In genomic region chr6:3278691-3279090, GRCh38 we compare ENCODE assay signal across 19 cellular contexts. TPM values are rescaled to one million over a fixed set of nuclear protein-coding genes. Genes with fewer than 3 reads are reported as not detected.
"Had no signal": no experiment of that assay in that cellular context is flagged by ENCODE, and none has a peak within 500 bp of the region (broad histone marks: within the 10 kb centered on the region; RNA-seq: fewer than 3 reads in every experiment).

No MANE protein-coding gene starts in this region.

- H3K27me3 Mint-ChIP-seq: memory B cell; natural killer cell treated with Interleukin-12 subunit alpha and Interleukin-12 subunit beta and Interleukin-15 and Interleukin-18, amount 100 ng/mL, for 72 hours had no signal

- H3K27me3 ChIP-seq: esophagus muscularis mucosa, gastrocnemius medialis, heart right ventricle, left lung, right atrium auricular region, tibial artery, upper lobe of right lung had no signal

- DNase-seq: central memory CD4-positive, alpha-beta T cell; effector memory CD4-positive, alpha-beta T cell; heart right ventricle; hypothalamus; kidney glomerular epithelial cell; left lung; lower lobe of right lung; midbrain; stimulated activated CD4-positive, alpha-beta T cell treated with anti-CD3 and anti-CD28 coated beads, Interleukin-2, amount 100 ng/mL, for 48 hours; stimulated activated naive CD4-positive, alpha-beta T cell treated with Interleukin-2 at 50 U/mL for 16 hours; upper lobe of right lung had no signal

- H3K4me3 Mint-ChIP-seq: memory B cell; natural killer cell treated with Interleukin-12 subunit alpha and Interleukin-12 subunit beta and Interleukin-15 and Interleukin-18, amount 100 ng/mL, for 72 hours had no signal

- H3K27ac Mint-ChIP-seq: memory B cell; natural killer cell treated with Interleukin-12 subunit alpha and Interleukin-12 subunit beta and Interleukin-15 and Interleukin-18, amount 100 ng/mL, for 72 hours had no signal

- H3K9me3 ChIP-seq: esophagus muscularis mucosa, gastrocnemius medialis, heart right ventricle, left lung, lower lobe of right lung, right atrium auricular region, tibial artery, upper lobe of right lung had no signal

- H3K9me3 Mint-ChIP-seq: memory B cell; natural killer cell treated with Interleukin-12 subunit alpha and Interleukin-12 subunit beta and Interleukin-15 and Interleukin-18, amount 100 ng/mL, for 72 hours had no signal

- H3K36me3 ChIP-seq: gastrocnemius medialis, right atrium auricular region had no signal

- H3K27ac ChIP-seq: epithelial cell of prostate, esophagus muscularis mucosa, gastrocnemius medialis, heart right ventricle, left lung, lower lobe of right lung, right atrium auricular region, tibial artery, upper lobe of right lung had no signal

- H3K36me3 Mint-ChIP-seq: memory B cell; natural killer cell treated with Interleukin-12 subunit alpha and Interleukin-12 subunit beta and Interleukin-15 and Interleukin-18, amount 100 ng/mL, for 72 hours had no signal

- ATAC-seq: gastrocnemius medialis; heart right ventricle; left lung; lower lobe of right lung; natural killer cell treated with Interleukin-12 subunit alpha and Interleukin-12 subunit beta and Interleukin-15 and Interleukin-18, amount 100 ng/mL, for 72 hours; upper lobe of right lung had no signal

- H3K4me3 ChIP-seq: esophagus muscularis mucosa, gastrocnemius medialis, heart right ventricle, left lung, lower lobe of right lung, right atrium auricular region, smooth muscle cell, tibial artery, upper lobe of right lung had no signal

RNA-seq across cellular contexts. Expression of gene TUBB2B, which starts 51.2 kb away (rescaled TPM):
- total RNA-seq: natural killer cell treated with Interleukin-12 subunit alpha and Interleukin-12 subunit beta and Interleukin-15 and Interleukin-18, amount 100 ng/mL, for 72 hours had no signal
